Comparison of ENCODE assay signal across 1 cellular context in genomic region chr2:152477347-152478092, GRCh38.
TF ChIP-seq lines count a peak whose summit lies in the region.

No MANE protein-coding gene starts in this region.

TF ChIP-seq in GM23338, 12 proteins besides CTCF, POLR2A, EP300 and RAD21 (continued from another document):
- TF ChIP-seq, protein P1, sequence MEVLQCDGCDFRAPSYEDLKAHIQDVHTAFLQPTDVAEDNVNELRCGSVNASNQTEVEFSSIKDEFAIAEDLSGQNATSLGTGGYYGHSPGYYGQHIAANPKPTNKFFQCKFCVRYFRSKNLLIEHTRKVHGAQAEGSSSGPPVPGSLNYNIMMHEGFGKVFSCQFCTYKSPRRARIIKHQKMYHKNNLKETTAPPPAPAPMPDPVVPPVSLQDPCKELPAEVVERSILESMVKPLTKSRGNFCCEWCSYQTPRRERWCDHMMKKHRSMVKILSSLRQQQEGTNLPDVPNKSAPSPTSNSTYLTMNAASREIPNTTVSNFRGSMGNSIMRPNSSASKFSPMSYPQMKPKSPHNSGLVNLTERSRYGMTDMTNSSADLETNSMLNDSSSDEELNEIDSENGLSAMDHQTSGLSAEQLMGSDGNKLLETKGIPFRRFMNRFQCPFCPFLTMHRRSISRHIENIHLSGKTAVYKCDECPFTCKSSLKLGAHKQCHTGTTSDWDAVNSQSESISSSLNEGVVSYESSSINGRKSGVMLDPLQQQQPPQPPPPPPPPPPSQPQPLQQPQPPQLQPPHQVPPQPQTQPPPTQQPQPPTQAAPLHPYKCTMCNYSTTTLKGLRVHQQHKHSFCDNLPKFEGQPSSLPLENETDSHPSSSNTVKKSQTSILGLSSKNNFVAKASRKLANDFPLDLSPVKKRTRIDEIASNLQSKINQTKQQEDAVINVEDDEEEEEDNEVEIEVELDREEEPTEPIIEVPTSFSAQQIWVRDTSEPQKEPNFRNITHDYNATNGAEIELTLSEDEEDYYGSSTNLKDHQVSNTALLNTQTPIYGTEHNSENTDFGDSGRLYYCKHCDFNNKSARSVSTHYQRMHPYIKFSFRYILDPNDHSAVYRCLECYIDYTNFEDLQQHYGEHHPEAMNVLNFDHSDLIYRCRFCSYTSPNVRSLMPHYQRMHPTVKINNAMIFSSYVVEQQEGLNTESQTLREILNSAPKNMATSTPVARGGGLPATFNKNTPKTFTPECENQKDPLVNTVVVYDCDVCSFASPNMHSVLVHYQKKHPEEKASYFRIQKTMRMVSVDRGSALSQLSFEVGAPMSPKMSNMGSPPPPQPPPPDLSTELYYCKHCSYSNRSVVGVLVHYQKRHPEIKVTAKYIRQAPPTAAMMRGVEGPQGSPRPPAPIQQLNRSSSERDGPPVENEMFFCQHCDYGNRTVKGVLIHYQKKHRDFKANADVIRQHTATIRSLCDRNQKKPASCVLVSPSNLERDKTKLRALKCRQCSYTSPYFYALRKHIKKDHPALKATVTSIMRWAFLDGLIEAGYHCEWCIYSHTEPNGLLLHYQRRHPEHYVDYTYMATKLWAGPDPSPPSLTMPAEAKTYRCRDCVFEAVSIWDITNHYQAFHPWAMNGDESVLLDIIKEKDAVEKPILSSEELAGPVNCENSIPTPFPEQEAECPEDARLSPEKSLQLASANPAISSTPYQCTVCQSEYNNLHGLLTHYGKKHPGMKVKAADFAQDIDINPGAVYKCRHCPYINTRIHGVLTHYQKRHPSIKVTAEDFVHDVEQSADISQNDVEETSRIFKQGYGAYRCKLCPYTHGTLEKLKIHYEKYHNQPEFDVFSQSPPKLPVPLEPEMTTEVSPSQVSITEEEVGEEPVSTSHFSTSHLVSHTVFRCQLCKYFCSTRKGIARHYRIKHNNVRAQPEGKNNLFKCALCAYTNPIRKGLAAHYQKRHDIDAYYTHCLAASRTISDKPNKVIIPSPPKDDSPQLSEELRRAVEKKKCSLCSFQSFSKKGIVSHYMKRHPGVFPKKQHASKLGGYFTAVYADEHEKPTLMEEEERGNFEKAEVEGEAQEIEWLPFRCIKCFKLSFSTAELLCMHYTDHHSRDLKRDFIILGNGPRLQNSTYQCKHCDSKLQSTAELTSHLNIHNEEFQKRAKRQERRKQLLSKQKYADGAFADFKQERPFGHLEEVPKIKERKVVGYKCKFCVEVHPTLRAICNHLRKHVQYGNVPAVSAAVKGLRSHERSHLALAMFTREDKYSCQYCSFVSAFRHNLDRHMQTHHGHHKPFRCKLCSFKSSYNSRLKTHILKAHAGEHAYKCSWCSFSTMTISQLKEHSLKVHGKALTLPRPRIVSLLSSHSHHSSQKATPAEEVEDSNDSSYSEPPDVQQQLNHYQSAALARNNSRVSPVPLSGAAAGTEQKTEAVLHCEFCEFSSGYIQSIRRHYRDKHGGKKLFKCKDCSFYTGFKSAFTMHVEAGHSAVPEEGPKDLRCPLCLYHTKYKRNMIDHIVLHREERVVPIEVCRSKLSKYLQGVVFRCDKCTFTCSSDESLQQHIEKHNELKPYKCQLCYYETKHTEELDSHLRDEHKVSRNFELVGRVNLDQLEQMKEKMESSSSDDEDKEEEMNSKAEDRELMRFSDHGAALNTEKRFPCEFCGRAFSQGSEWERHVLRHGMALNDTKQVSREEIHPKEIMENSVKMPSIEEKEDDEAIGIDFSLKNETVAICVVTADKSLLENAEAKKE (CRISPR knock-in tag; IDR thresholded peaks at IDR 0.05) = no peak
